In genomic region chr2:32760628-32761027, GRCh38 we compare ENCODE assay signal across 28 cellular contexts.
"Had no signal": no experiment of that assay in that cellular context is flagged by ENCODE, and none has a peak within 500 bp of the region (broad histone marks: within the 10 kb centered on the region; RNA-seq: fewer than 3 reads in every experiment).

No MANE protein-coding gene starts in this region.

- H3K9me3 ChIP-seq: left lung, lower lobe of right lung, mucosa of descending colon, neutrophil, right atrium auricular region, right lobe of liver, tibial nerve, upper lobe of left lung, vagina had no signal

- H3K4me3 ChIP-seq: left lung, lower lobe of right lung, mucosa of descending colon, right atrium auricular region, right lobe of liver, smooth muscle cell, tibial nerve, upper lobe of left lung, vagina had no signal

- H3K4me3 Mint-ChIP-seq: mesothelial cell of epicardium; naive thymus-derived CD4-positive, alpha-beta T cell; natural killer cell treated with Interleukin-12 subunit alpha and Interleukin-12 subunit beta and Interleukin-15 and Interleukin-18, amount 100 ng/mL, for 72 hours; neural crest cell; stimulated activated memory B cell treated with anti-CD40 and anti-IgM and Interleukin-4, amounts not matched to agents 10 μg/mL and 1 μg/mL and 100 μg/mL, for 72 hours; stimulated activated naive CD8-positive, alpha-beta T cell treated with anti-CD3 and anti-CD28 coated beads, Interleukin-15, amount 100 ng/mL, for 72 hours had no signal

- H3K79me2 ChIP-seq: parathyroid adenoma had no signal

- H3K4me2 ChIP-seq: smooth muscle cell had no signal

- H3K27me3 ChIP-seq: left lung, neutrophil, right atrium auricular region, right lobe of liver, tibial nerve, upper lobe of left lung, vagina had no signal

- H3K27me3 Mint-ChIP-seq: naive thymus-derived CD4-positive, alpha-beta T cell; natural killer cell treated with Interleukin-12 subunit alpha and Interleukin-12 subunit beta and Interleukin-15 and Interleukin-18, amount 100 ng/mL, for 72 hours; progenitor cell of endocrine pancreas; stimulated activated memory B cell treated with anti-CD40 and anti-IgM and Interleukin-4, amounts not matched to agents 10 μg/mL and 1 μg/mL and 100 μg/mL, for 72 hours; stimulated activated naive CD8-positive, alpha-beta T cell treated with anti-CD3 and anti-CD28 coated beads, Interleukin-15, amount 100 ng/mL, for 72 hours had no signal

- H3K4me1 Mint-ChIP-seq: mesothelial cell of epicardium had no signal

- DNase-seq: hippocampal formation; kidney; left colon; left lung; lower lobe of right lung; mucosa of descending colon; naive thymus-derived CD4-positive, alpha-beta T cell; occipital lobe; right lobe of liver; stimulated activated CD4-positive, alpha-beta T cell treated with anti-CD3 and anti-CD28 coated beads, Interleukin-1b, Interleukin-23, amount 100 ng/mL, for 48 hours; stimulated activated CD4-positive, alpha-beta T cell treated with anti-CD3 and anti-CD28 coated beads, Interleukin-2, amount 100 ng/mL, for 48 hours; stimulated activated CD4-positive, alpha-beta T cell treated with anti-CD3 and anti-CD28 coated beads, Interleukin-4, amount 100 ng/mL, for 4 hours; stimulated activated CD8-positive, alpha-beta memory T cell treated with anti-CD3 and anti-CD28 coated beads, Interleukin-4, amount 100 ng/mL, for 48 hours; stimulated activated naive CD4-positive, alpha-beta T cell treated with Interleukin-2 at 50 U/mL for 16 hours; stimulated activated naive CD8-positive, alpha-beta T cell treated with anti-CD3 and anti-CD28 coated beads, Interleukin-15, amount 100 ng/mL, for 72 hours; upper lobe of left lung had no signal

- H3K27ac ChIP-seq: left lung, lower lobe of right lung, neutrophil, parathyroid adenoma, right lobe of liver, tibial nerve, upper lobe of left lung, vagina had no signal

- H3K9ac ChIP-seq: parathyroid adenoma had no signal

- H2AFZ ChIP-seq: parathyroid adenoma had no signal

- H3K27ac Mint-ChIP-seq: mesothelial cell of epicardium; naive thymus-derived CD4-positive, alpha-beta T cell; natural killer cell treated with Interleukin-12 subunit alpha and Interleukin-12 subunit beta and Interleukin-15 and Interleukin-18, amount 100 ng/mL, for 72 hours; stimulated activated memory B cell treated with anti-CD40 and anti-IgM and Interleukin-4, amounts not matched to agents 10 μg/mL and 1 μg/mL and 100 μg/mL, for 72 hours had no signal

- H3K9me3 Mint-ChIP-seq: natural killer cell treated with Interleukin-12 subunit alpha and Interleukin-12 subunit beta and Interleukin-15 and Interleukin-18, amount 100 ng/mL, for 72 hours; stimulated activated memory B cell treated with anti-CD40 and anti-IgM and Interleukin-4, amounts not matched to agents 10 μg/mL and 1 μg/mL and 100 μg/mL, for 72 hours; stimulated activated naive CD8-positive, alpha-beta T cell treated with anti-CD3 and anti-CD28 coated beads, Interleukin-15, amount 100 ng/mL, for 72 hours had no signal

- FAIRE-seq: islet of Langerhans, kidney had no signal

- H3K36me3 ChIP-seq: neutrophil, right atrium auricular region, right lobe of liver had no signal

- H3K4me1 ChIP-seq: lower lobe of right lung, parathyroid adenoma, right lobe of liver, tibial nerve, upper lobe of left lung, vagina had no signal
